12 cellular contexts compared by ENCODE assay signal in the genomic region with DNA sequence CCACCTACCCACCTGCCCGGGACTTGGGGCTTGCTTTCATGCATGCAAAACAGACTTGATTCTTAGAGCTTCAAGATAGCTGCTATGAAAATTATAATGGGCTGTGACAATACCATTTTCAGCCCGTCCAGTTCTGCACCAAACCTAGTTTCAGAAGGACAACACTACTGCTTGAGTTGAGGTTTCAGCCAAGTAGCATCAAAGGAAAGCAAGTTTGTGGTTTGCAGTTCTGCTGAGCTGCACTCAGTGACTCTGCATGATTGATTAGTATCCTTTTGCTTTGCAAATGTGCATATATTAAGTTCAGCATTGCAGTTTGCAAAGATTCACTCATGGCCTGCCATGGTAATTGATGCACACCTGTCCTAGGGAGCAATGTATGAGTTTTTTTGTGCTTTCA.
DNase-seq lines count a peak whose midpoint lies in the region; ATAC-seq and TF ChIP-seq lines count a peak whose summit lies in the region.
"Had no signal": no experiment of that assay in that cellular context is flagged by ENCODE, and none has a peak within 500 bp of the region (broad histone marks: within the 10 kb centered on the region; RNA-seq: fewer than 3 reads in every experiment).

No MANE protein-coding gene starts in this region.

- DNase-seq in MM.1S = peak; percentile 93
- DNase-seq in mesendoderm = no peak
- no peak for DNase-seq in DMS153 (lab: John Stamatoyannopoulos, UW)
- DNase-seq in uterus = no peak
- no peak for DNase-seq in SIG-M5 treated with dmso at 0.1 percent for 504 hours (lab: John Stamatoyannopoulos, UW; ENCODE audit: unreplicated experiment)
- DNase-seq: left ventricle myocardium superior, NCI-H345, posterior cingulate gyrus had no signal

- H4K5ac ChIP-seq in mesendoderm (ENCODE audit: low read length) = no peak overlapping the region

- H3K56ac ChIP-seq in mesendoderm (ENCODE audit: low read length) = no peak overlapping the region

- H3K18ac ChIP-seq in mesendoderm (ENCODE audit: low read length) = no peak overlapping the region

- peaks cover 4% of the 10 kb centered on the region for H3F3A ChIP-seq in MM.1S (ENCODE audit: insufficient read depth, low read length)

- no peak overlapping the region for H2BK5ac ChIP-seq in mesendoderm (ENCODE audit: low read length)

- H3K4me3 ChIP-seq in MM.1S (ENCODE audit: low read length) = peak overlapping the region; percentile 1; the same call in 1 of the 2 replicates
- no peak overlapping the region for H3K4me3 ChIP-seq in mesendoderm (ENCODE audit: low read length)
- no peak overlapping the region for H3K4me3 ChIP-seq in uterus
- H3K4me3 ChIP-seq: cardiac muscle cell had no signal

- ATAC-seq in GM18498 (IDR thresholded peaks at IDR 0.05; ENCODE audit: unreplicated experiment) (peak; percentile 93), GM19467 (IDR thresholded peaks at IDR 0.05; ENCODE audit: unreplicated experiment) (peak; percentile 98), HG02973 (IDR thresholded peaks at IDR 0.05; ENCODE audit: unreplicated experiment) (peak; percentile 85)
- ATAC-seq: left ventricle myocardium superior had no signal

- H3K4me1 ChIP-seq in MM.1S (ENCODE audit: low read length) (peaks cover 10% of the 10 kb centered on the region), mesendoderm (ENCODE audit: control insufficient read depth, low read depth, low read length) (no peaks in the 10 kb centered on the region), uterus (no peaks in the 10 kb centered on the region)

- peak overlapping the region; percentile 55; the same call in 1 of the 2 replicates for H3K27ac ChIP-seq in MM.1S (ENCODE audit: low read length)
- no peak overlapping the region for H3K27ac ChIP-seq in mesendoderm (ENCODE audit: low read depth, low read length)
- H3K27ac ChIP-seq in uterus = no peak overlapping the region
- H3K27ac ChIP-seq: cardiac muscle cell had no signal

- H2AFZ ChIP-seq in MM.1S (ENCODE audit: low read length) = no peak overlapping the region

- no peak overlapping the region for H3K4ac ChIP-seq in mesendoderm (ENCODE audit: low read depth, low read length)

- no peak overlapping the region for H2AK5ac ChIP-seq in mesendoderm (ENCODE audit: low read length)

- no peaks in the 10 kb centered on the region for H3K27me3 ChIP-seq in MM.1S (replicated peaks; ENCODE audit: insufficient read depth, low read length)
- H3K27me3 ChIP-seq in mesendoderm (ENCODE audit: insufficient read depth, low read length, poor library complexity) = no peaks in the 10 kb centered on the region
- no peaks in the 10 kb centered on the region for H3K27me3 ChIP-seq in uterus
- H3K27me3 ChIP-seq: cardiac muscle cell had no signal

- no CpG with 5 or more reads among the region's 2 CpGs for WGBS in mesendoderm (ENCODE audit: extremely low coverage, insufficient coverage, low lambda C conversion rate)

- no peaks in the 10 kb centered on the region for H3K9me3 ChIP-seq in MM.1S (replicated peaks; ENCODE audit: insufficient read depth, low read length)
- H3K9me3 ChIP-seq in uterus = no peaks in the 10 kb centered on the region

- no peaks in the 10 kb centered on the region for H3K79me1 ChIP-seq in mesendoderm (ENCODE audit: low read length)

- no peak overlapping the region for H4K8ac ChIP-seq in mesendoderm (ENCODE audit: low read depth, low read length)

- H3K4me2 ChIP-seq in MM.1S (ENCODE audit: low read depth, low read length) = peak overlapping the region; percentile 40
- H3K4me2 ChIP-seq in mesendoderm (ENCODE audit: low read length) = no peak overlapping the region

- no peaks in the 10 kb centered on the region for H4K20me1 ChIP-seq in MM.1S (ENCODE audit: insufficient read depth, low read length)

- no peak for TF ChIP-seq CTCF in MM.1S (IDR thresholded peaks at IDR 0.05; ENCODE audit: low read length)
- no peak for TF ChIP-seq CTCF in uterus (IDR thresholded peaks at IDR 0.05)

- no peak overlapping the region for H2BK15ac ChIP-seq in mesendoderm (replicated peaks; ENCODE audit: low read depth)

- no peak for TF ChIP-seq POLR2A in uterus (IDR thresholded peaks at IDR 0.05)

- no peak overlapping the region for H2BK120ac ChIP-seq in mesendoderm (ENCODE audit: low read depth, low read length)

- H3K36me3 ChIP-seq in MM.1S (replicated peaks; ENCODE audit: insufficient read depth, low read length) = no peaks in the 10 kb centered on the region
- no peaks in the 10 kb centered on the region for H3K36me3 ChIP-seq in mesendoderm (ENCODE audit: control insufficient read depth, insufficient read depth, low read length)
- no peaks in the 10 kb centered on the region for H3K36me3 ChIP-seq in uterus
- H3K36me3 ChIP-seq: cardiac muscle cell had no signal

- no peaks in the 10 kb centered on the region for H3K9me2 ChIP-seq in MM.1S (replicated peaks; ENCODE audit: insufficient read depth, low read length)

- intact Hi-C loops in uterus (cut with DNase I; ENCODE audit: low total_unique reads) = no loop called here

- no peak overlapping the region for H3K23ac ChIP-seq in mesendoderm (ENCODE audit: low read length)

- H3K9ac ChIP-seq in MM.1S (ENCODE audit: low read length) = no peak overlapping the region
- H3K9ac ChIP-seq in mesendoderm (ENCODE audit: low read length) = no peak overlapping the region

- H3K79me2 ChIP-seq in MM.1S (ENCODE audit: low read length) = no peaks in the 10 kb centered on the region
- H3K79me2 ChIP-seq in mesendoderm (ENCODE audit: control insufficient read depth, insufficient read depth, low read length) = no peaks in the 10 kb centered on the region
